12 cellular contexts compared by ENCODE assay signal in the genomic region with DNA sequence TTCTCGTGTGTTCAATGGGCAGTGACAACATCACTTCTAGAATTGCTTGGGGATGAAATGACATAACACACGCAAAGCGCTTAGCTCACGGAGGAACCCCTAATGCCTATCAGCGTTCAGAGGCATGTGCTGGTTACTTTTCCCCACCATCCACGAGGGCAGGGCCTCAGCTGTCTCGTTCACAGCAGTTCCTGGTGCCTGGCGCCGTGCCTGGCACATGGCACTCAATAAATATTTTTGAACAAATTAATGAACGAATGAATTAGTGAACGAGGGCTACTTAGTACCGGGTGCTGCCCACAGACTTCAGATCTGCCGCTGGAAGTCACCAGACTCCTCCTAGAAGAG. TPM values are rescaled to one million over a fixed set of nuclear protein-coding genes. Genes with fewer than 3 reads are reported as not detected.
A peak's percentile ranks its signal among the peaks of the same experiment; 100 is the strongest.
DNase-seq lines count a peak whose midpoint lies in the region; ATAC-seq, FAIRE-seq and TF ChIP-seq lines count a peak whose summit lies in the region.
"Had no signal": no experiment of that assay in that cellular context is flagged by ENCODE, and none has a peak within 500 bp of the region (broad histone marks: within the 10 kb centered on the region; RNA-seq: fewer than 3 reads in every experiment).

No MANE protein-coding gene starts in this region.

- H3K27ac Mint-ChIP-seq in neural progenitor cell: no peak overlapping the region
- H3K27ac Mint-ChIP-seq: effector memory CD8-positive, alpha-beta T cell had no signal

- H3K27ac ChIP-seq in heart right ventricle (peak overlapping the region in 8 of 10 donors; percentile 50 to 86 (median 74)), K562 (ENCODE audit: extremely low read depth, low read depth, low read length) (no peak overlapping the region), neural progenitor cell (no peak overlapping the region), vagina (peak overlapping the region; percentile 47), kidney (ENCODE audit: low read depth in 2 of 2, low read length in 2 of 2) (peak overlapping the region in 1 of 2 donors; percentile 53)

- H3K36me3 Mint-ChIP-seq in neural progenitor cell: no peaks in the 10 kb centered on the region

- peaks cover 2% of the 10 kb centered on the region for H3K9me3 Mint-ChIP-seq in neural progenitor cell
- H3K9me3 Mint-ChIP-seq: effector memory CD8-positive, alpha-beta T cell had no signal

- no peaks in the 10 kb centered on the region; the same call in 1 of the 2 replicates for H4K20me1 ChIP-seq in K562 (replicated peaks; ENCODE audit: control insufficient read depth, insufficient read depth, low read length)
- H4K20me1 ChIP-seq in neural progenitor cell (ENCODE audit: low read depth): no peaks in the 10 kb centered on the region

- H3K9ac ChIP-seq in K562 (ENCODE audit: insufficient read depth in 1 of 2, low read depth in 2 of 2, low read length in 2 of 2) (peak overlapping the region in 1 of 2 experiments; percentile 75; a peak in 2 of 4 replicates), neural progenitor cell (no peak overlapping the region), kidney (ENCODE audit: low read length in 2 of 2) (no peak overlapping the region)

- no peaks in the 10 kb centered on the region for H3K9me3 ChIP-seq in heart right ventricle
- H3K9me3 ChIP-seq in K562 (replicated peaks; ENCODE audit: control insufficient read depth, insufficient read depth, low read depth, low read length): peaks cover 3% of the 10 kb centered on the region; the same call in 1 of the 2 replicates
- H3K9me3 ChIP-seq in neural progenitor cell (ENCODE audit: low read depth): no peaks in the 10 kb centered on the region
- no peaks in the 10 kb centered on the region for H3K9me3 ChIP-seq in vagina
- no peaks in the 10 kb centered on the region for H3K9me3 ChIP-seq in kidney (ENCODE audit: control insufficient read depth in 1 of 2, low read length in 2 of 2)
- H3K9me3 ChIP-seq: thyroid gland had no signal

- H3K4me3 Mint-ChIP-seq in neural progenitor cell: no peak overlapping the region
- H3K4me3 Mint-ChIP-seq: effector memory CD8-positive, alpha-beta T cell had no signal

- H3K4me3 ChIP-seq in heart right ventricle: no peak overlapping the region
- H3K4me3 ChIP-seq in K562: no peak overlapping the region
- H3K4me3 ChIP-seq in neural progenitor cell: no peak overlapping the region
- no peak overlapping the region for H3K4me3 ChIP-seq in vagina
- no peak overlapping the region for H3K4me3 ChIP-seq in kidney (ENCODE audit: low read length in 2 of 2)
- no peak overlapping the region for H3K4me3 ChIP-seq in lower leg skin (ENCODE audit: low read depth, poor library complexity, severe bottlenecking)
- H3K4me3 ChIP-seq: thyroid gland had no signal

- H3K4me1 ChIP-seq in heart right ventricle (peaks cover 28 to 68% (median 54%) of the 10 kb centered on the region in 9 donors), K562 (replicated peaks in 1 of 2; ENCODE audit: control insufficient read depth in 2 of 2, insufficient read depth in 2 of 2, low read length in 2 of 2) (peaks cover 9 to 22% of the 10 kb centered on the region in 2 experiments), neural progenitor cell (peaks cover 25% of the 10 kb centered on the region), vagina (peaks cover 58% of the 10 kb centered on the region), kidney (ENCODE audit: control insufficient read depth in 1 of 2, insufficient read depth in 1 of 2, low read depth in 1 of 2, low read length in 2 of 2) (peaks cover 3 to 22% of the 10 kb centered on the region in 2 donors)

- H2AFZ ChIP-seq in K562 (ENCODE audit: low read depth, low read length) (no peak overlapping the region), neural progenitor cell (replicated peaks) (no peak overlapping the region)

- H3K9me1 ChIP-seq in K562 (ENCODE audit: control insufficient read depth, insufficient read depth, low read length): no peaks in the 10 kb centered on the region

- CTCF ChIA-PET in K562 (lab: Yijun Ruan, JAX; ENCODE audit: low intra/inter-chr PET ratio): no interaction called here

- H3K27me3 ChIP-seq in heart right ventricle (no peaks in the 10 kb centered on the region), K562 (ENCODE audit: control insufficient read depth in 2 of 2, insufficient read depth in 2 of 2, low read length in 2 of 2) (peaks cover 13 to 39% of the 10 kb centered on the region in 2 experiments; a peak in 3 of 5 replicates), neural progenitor cell (no peaks in the 10 kb centered on the region), vagina (no peaks in the 10 kb centered on the region)
- H3K27me3 ChIP-seq: thyroid gland had no signal

- POLR2A ChIA-PET in K562 (lab: Yijun Ruan, JAX): interaction anchor here (0.6 kb wide), 1 partner anchor 9 kb away, joined by 4 read pairs; no protein-coding TSS in a partner anchor

- TF ChIP-seq EP300 in K562 (IDR thresholded peaks at IDR 0.05; ENCODE audit: low read length): no peak

- DNase-seq in heart right ventricle (no peak), cardiac septum (ENCODE audit: low spot score) (no peak), K562 (ENCODE audit: extremely low read depth in 1 of 4, low spot score in 3 of 4) (no peak), neural progenitor cell (ENCODE audit: low spot score) (no peak), vagina (ENCODE audit: extremely low spot score in 2 of 2) (no peak), NCI-H1417 treated with DMSO at 0.1 percent for 48 hours (lab: John Stamatoyannopoulos, UW) (no peak), kidney (no peak), lower leg skin (ENCODE audit: low spot score in 2 of 2) (no peak)
- DNase-seq: effector memory CD8-positive, alpha-beta T cell; NCI-H510A treated with DMSO at 0.1 percent for 48 hours; thyroid gland had no signal

- WGBS in heart right ventricle, 2 donors: 76 to 78% methylated on average over 13 of the region's 13 CpGs
- WGBS in K562 (ENCODE audit: insufficient coverage, low coverage, missing lambda C conversion rate): 26% methylated on average over 13 of the region's 13 CpGs
- 51 to 68% methylated on average over 12 to 13 of the region's 13 CpGs for WGBS in lower leg skin, 2 donors

- no peak for FAIRE-seq in K562 (lab: Jason Lieb, UNC)
- no peak for FAIRE-seq in kidney (lab: Jason Lieb, UNC)

- TF ChIP-seq CTCF in heart right ventricle (IDR thresholded peaks at IDR 0.05) (no peak), K562 (IDR thresholded peaks at IDR 0.05 in 2 of 3, conservative IDR thresholded peaks at IDR 0.05 in 1 of 3; ENCODE audit: insufficient read depth in 2 of 3, low read depth in 1 of 3, low read length in 3 of 3) (no peak), neural progenitor cell (IDR thresholded peaks at IDR 0.05) (no peak), vagina (IDR thresholded peaks at IDR 0.05) (no peak), kidney (IDR thresholded peaks at IDR 0.05; ENCODE audit: borderline replicate concordance, extremely low read depth, insufficient read depth) (no peak), lower leg skin (IDR thresholded peaks at IDR 0.05) (no peak)

- H3K4me1 Mint-ChIP-seq in neural progenitor cell: peaks cover 57% of the 10 kb centered on the region

- no peak for TF ChIP-seq RAD21 in K562 (CRISPR knock-in tag; conservative IDR thresholded peaks at IDR 0.05 in 1 of 2, IDR thresholded peaks at IDR 0.05 in 1 of 2)

- H3K4me2 ChIP-seq in K562 (ENCODE audit: insufficient read depth, low read length): no peak overlapping the region
- H3K4me2 ChIP-seq in neural progenitor cell: peak overlapping the region; percentile 68

- no peak for ATAC-seq in heart right ventricle
- ATAC-seq in K562: no peak
- ATAC-seq: effector memory CD8-positive, alpha-beta T cell had no signal

- in situ Hi-C loops in K562 (cut with MboI): no loop called here

- H3K36me3 ChIP-seq in heart right ventricle: no peaks in the 10 kb centered on the region
- H3K36me3 ChIP-seq in K562 (ENCODE audit: control insufficient read depth, insufficient read depth, low read length): no peaks in the 10 kb centered on the region
- H3K36me3 ChIP-seq in neural progenitor cell: no peaks in the 10 kb centered on the region
- no peaks in the 10 kb centered on the region for H3K36me3 ChIP-seq in vagina
- H3K36me3 ChIP-seq in kidney (ENCODE audit: control insufficient read depth in 1 of 2, insufficient read depth in 2 of 2, low read length in 2 of 2): no peaks in the 10 kb centered on the region
- H3K36me3 ChIP-seq: thyroid gland had no signal

- intact Hi-C loops in heart right ventricle (cut with DNase I): loop anchor here in 3 of 10 donors (5.0 to 10.0 kb wide), 3 partner anchors 41 to 106 kb away; no protein-coding TSS in a partner anchor
- intact Hi-C loops in cardiac septum (cut with DNase I): loop anchor here (5.0 kb wide), 1 partner anchor 41 kb away; no protein-coding TSS in a partner anchor
- intact Hi-C loops in K562 (cut with micrococcal nuclease): no loop called here
- intact Hi-C loops in vagina (cut with DNase I): loop anchor here (5.0 to 10.0 kb wide), 2 partner anchors 36 to 108 kb away; no protein-coding TSS in a partner anchor
- intact Hi-C loops in kidney (cut with DNase I): no loop called here
- intact Hi-C loops in lower leg skin (cut with DNase I; ENCODE audit: low total_unique reads): loop anchor here (10.0 kb wide), 1 partner anchor 118 kb away; no protein-coding TSS in a partner anchor

- peaks cover 29% of the 10 kb centered on the region for H3K27me3 Mint-ChIP-seq in neural progenitor cell (ENCODE audit: insufficient read depth, low read depth)
- H3K27me3 Mint-ChIP-seq: effector memory CD8-positive, alpha-beta T cell had no signal

- no peak for TF ChIP-seq POLR2A in K562 (conservative IDR thresholded peaks at IDR 0.05)
- no peak for TF ChIP-seq POLR2A in vagina (IDR thresholded peaks at IDR 0.05)
- TF ChIP-seq POLR2A in lower leg skin (IDR thresholded peaks at IDR 0.05): no peak

- H3K79me2 ChIP-seq in K562 (ENCODE audit: control insufficient read depth, insufficient read depth, low read length) (no peaks in the 10 kb centered on the region), neural progenitor cell (ENCODE audit: low read depth) (no peaks in the 10 kb centered on the region)

- peaks cover 24% of the 10 kb centered on the region for H3F3A ChIP-seq in neural progenitor cell (ENCODE audit: low read depth)

- no TSS peak for BruUV-seq in K562 (replicated peaks; lab: Mats Ljungman, UMichigan)

RNA-seq across cellular contexts. Expression of a gene that starts 14.1 kb away (rescaled TPM):
- total RNA-seq in heart right ventricle: not detected
- polyA plus RNA-seq in heart right ventricle: not detected
- not detected for total RNA-seq in cardiac septum
- not detected in 2 replicates for total RNA-seq in K562 (2011; cell fraction: chromatin; rRNA removed; ENCODE audit: low replicate concordance)
- not detected in 2 replicates for total RNA-seq in K562 (2011; cell fraction: nucleolus; rRNA removed)
- not detected in 2 replicates for total RNA-seq in K562 (2011; cell fraction: nucleoplasm; rRNA removed)
- not detected in 2 replicates for total RNA-seq in K562 (2014; rRNA removed)
- total RNA-seq in K562 (2014; rRNA removed; fragmentation: Illumina TruSeq; extraction: Trizol): not detected in 2 replicates
- total RNA-seq in K562 (2015; rRNA removed; fragmentation: Illumina TruSeq; extraction: Trizol): not detected in 2 replicates
- not detected in 2 replicates for total RNA-seq in K562 (2021)
- polyA plus RNA-seq in K562 (2011; rRNA removed): not detected in 2 replicates
- not detected in 2 replicates for polyA plus RNA-seq in K562 (2011; cell fraction: cytosol; rRNA removed)
- polyA plus RNA-seq in K562 (2011; cell fraction: nucleus; rRNA removed): not detected in 2 replicates
- not detected in 2 replicates for polyA plus RNA-seq in K562 (2012)
- polyA plus RNA-seq in K562 (2014; fragmentation: Illumina TruSeq; extraction: Trizol): not detected in 2 replicates
- polyA plus RNA-seq in K562 (2014; fragmentation: Nextera tagmentation; extraction: Ambion mirVana): not detected
- not detected in 2 replicates for polyA plus RNA-seq in K562 (2014; rRNA removed)
- not detected in 2 replicates for polyA minus RNA-seq in K562 (2011; rRNA and poly(A)+ RNA removed)
- not detected in 2 replicates for polyA minus RNA-seq in K562 (2011; cell fraction: cytosol; rRNA and poly(A)+ RNA removed)
- polyA minus RNA-seq in K562 (2011; cell fraction: nucleus; rRNA and poly(A)+ RNA removed): not detected in 2 replicates
- total RNA-seq in neural progenitor cell (ENCODE audit: low replicate concordance): 0.43 TPM in 1 of 2 replicates, not detected in the other
- total RNA-seq in vagina: not detected
- total RNA-seq in kidney: 1.6 TPM
- polyA plus RNA-seq in kidney (ENCODE audit: insufficient read depth, low read depth, low replicate concordance): not detected
- not detected for total RNA-seq in lower leg skin
- total RNA-seq: RPMI7951, thyroid gland had no signal

Comparison
In these comparisons a context has a peak if more than half of its experiments do, and no peak if none do; other contexts are left out.
1. H3K27ac ChIP-seq: peak in heart right ventricle (8 of 10) and vagina (single experiment); none in K562 (single experiment) and neural progenitor cell (single experiment).
2. intact Hi-C loops: an anchor here in cardiac septum (5.0 kb wide), vagina (5.0 to 10.0 kb wide) and lower leg skin (10.0 kb wide); none called in K562 and kidney.